17 cellular contexts compared by ENCODE assay signal in the genomic region with DNA sequence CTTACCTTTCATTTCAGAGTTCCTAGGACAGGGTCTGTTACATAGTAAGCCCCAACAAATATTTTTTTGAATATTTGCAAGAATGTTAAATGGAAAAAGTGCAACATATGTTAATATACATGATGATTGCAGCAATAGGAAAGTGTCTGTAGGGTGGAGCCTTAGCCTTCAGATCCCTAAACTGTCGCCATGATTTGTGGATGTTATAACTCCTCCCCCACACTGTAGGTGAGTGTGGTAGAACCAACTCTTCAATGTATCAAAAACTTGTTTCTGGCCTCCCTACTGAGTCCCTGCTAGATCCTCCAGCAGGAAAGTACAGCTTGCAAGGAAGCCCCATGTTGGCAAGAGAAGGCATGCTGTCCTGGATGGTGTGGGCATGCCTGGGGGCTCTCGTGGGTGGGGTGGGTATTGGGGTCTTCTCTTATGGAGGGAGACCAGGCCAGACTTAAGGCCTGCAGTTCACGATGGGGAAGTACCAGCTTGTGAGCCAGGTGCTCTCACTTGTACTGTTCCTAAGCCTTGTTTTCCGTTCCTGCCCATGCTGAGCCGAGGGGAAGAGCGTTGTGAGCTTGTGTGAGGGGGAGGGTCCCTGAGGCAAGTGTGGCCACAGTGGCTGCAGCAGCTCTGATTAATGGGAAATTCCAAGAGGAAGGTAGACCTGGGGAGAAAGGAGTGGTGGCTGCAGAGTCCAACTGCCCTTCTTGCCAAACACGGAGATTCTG. TPM values are rescaled to one million over a fixed set of nuclear protein-coding genes. Genes with fewer than 3 reads are reported as not detected.
DNase-seq lines count a peak whose midpoint lies in the region; ATAC-seq, FAIRE-seq and TF ChIP-seq lines count a peak whose summit lies in the region.
"Had no signal": no experiment of that assay in that cellular context is flagged by ENCODE, and none has a peak within 500 bp of the region (broad histone marks: within the 10 kb centered on the region; RNA-seq: fewer than 3 reads in every experiment).

No MANE protein-coding gene starts in this region.

- H3K27ac Mint-ChIP-seq in naive thymus-derived CD8-positive, alpha-beta T cell = no peak overlapping the region
- H3K27ac Mint-ChIP-seq: activated CD8-positive, alpha-beta memory T cell treated with anti-CD3 and anti-CD28 coated beads, Interleukin-2, amount 10 ng/mL, durations not matched to agents 7 days and 5 days; stimulated activated naive B cell treated with anti-CD40 and anti-IgM and Interleukin-4, amounts not matched to agents 10 μg/mL and 1 μg/mL and 100 μg/mL, for 72 hours; T-helper 2 cell treated with Interferon-gamma antibody and Interleukin-4, amounts not matched to agents 5 μg/mL and 100 μg/mL, for 36 hours; type B pancreatic cell had no signal

- peaks cover 0 to 43% of the 10 kb centered on the region in 2 donors for H3K4me1 ChIP-seq in right atrium auricular region
- H3K4me1 ChIP-seq in adrenal gland (replicated peaks in 1 of 2) = peaks cover 27 to 32% of the 10 kb centered on the region in 2 donors
- H3K4me1 ChIP-seq in keratinocyte (ENCODE audit: control insufficient read depth, extremely low read depth, insufficient read depth, low read length) = peaks cover 38% of the 10 kb centered on the region
- peaks cover 2% of the 10 kb centered on the region for H3K4me1 ChIP-seq in suprapubic skin

- no peaks in the 10 kb centered on the region for H3K9me1 ChIP-seq in keratinocyte (ENCODE audit: control insufficient read depth, extremely low read depth, insufficient read depth, low read length)

- H3K79me2 ChIP-seq in keratinocyte (ENCODE audit: control insufficient read depth, insufficient read depth, low read length) = peaks cover 3% of the 10 kb centered on the region
- H3K79me2 ChIP-seq: hepatocyte had no signal

- no peaks in the 10 kb centered on the region for H3K4me1 Mint-ChIP-seq in naive thymus-derived CD8-positive, alpha-beta T cell
- H3K4me1 Mint-ChIP-seq: activated CD8-positive, alpha-beta memory T cell treated with anti-CD3 and anti-CD28 coated beads, Interleukin-2, amount 10 ng/mL, durations not matched to agents 7 days and 5 days had no signal

- H3K36me3 ChIP-seq in right atrium auricular region (no peaks in the 10 kb centered on the region), adrenal gland (replicated peaks in 1 of 2) (no peaks in the 10 kb centered on the region), keratinocyte (ENCODE audit: control insufficient read depth in 2 of 2, extremely low read depth in 1 of 2, insufficient read depth in 2 of 2, low read length in 2 of 2) (no peaks in the 10 kb centered on the region), suprapubic skin (no peaks in the 10 kb centered on the region)

- no peak overlapping the region for H3K4me3 Mint-ChIP-seq in naive thymus-derived CD8-positive, alpha-beta T cell
- H3K4me3 Mint-ChIP-seq: activated CD8-positive, alpha-beta memory T cell treated with anti-CD3 and anti-CD28 coated beads, Interleukin-2, amount 10 ng/mL, durations not matched to agents 7 days and 5 days; stimulated activated naive B cell treated with anti-CD40 and anti-IgM and Interleukin-4, amounts not matched to agents 10 μg/mL and 1 μg/mL and 100 μg/mL, for 72 hours; T-helper 2 cell treated with Interferon-gamma antibody and Interleukin-4, amounts not matched to agents 5 μg/mL and 100 μg/mL, for 36 hours; type B pancreatic cell had no signal

- H2AFZ ChIP-seq in keratinocyte (ENCODE audit: control insufficient read depth, low read length) = peak overlapping the region; percentile 67
- H2AFZ ChIP-seq: hepatocyte had no signal

- intact Hi-C loops in Right ventricle myocardium superior (cut with DNase I) (no loop called here), adrenal gland (cut with DNase I) (no loop called here)

- no peaks in the 10 kb centered on the region for H4K20me1 ChIP-seq in keratinocyte (ENCODE audit: control insufficient read depth, extremely low read depth, insufficient read depth, low read length)

- H3K27ac ChIP-seq in right atrium auricular region (peak overlapping the region; percentile 6 to 48), adrenal gland (peak overlapping the region in 4 of 5 donors; percentile 33 to 92 (median 77)), keratinocyte (ENCODE audit: control insufficient read depth, insufficient read depth, low read length) (peak overlapping the region; percentile 82), suprapubic skin (no peak overlapping the region)
- H3K27ac ChIP-seq: hepatocyte had no signal

- no peaks in the 10 kb centered on the region for H3K9me3 Mint-ChIP-seq in naive thymus-derived CD8-positive, alpha-beta T cell
- H3K9me3 Mint-ChIP-seq: stimulated activated naive B cell treated with anti-CD40 and anti-IgM and Interleukin-4, amounts not matched to agents 10 μg/mL and 1 μg/mL and 100 μg/mL, for 72 hours; T-helper 2 cell treated with Interferon-gamma antibody and Interleukin-4, amounts not matched to agents 5 μg/mL and 100 μg/mL, for 36 hours; type B pancreatic cell had no signal

- H3K4me3 ChIP-seq in right atrium auricular region (no peak overlapping the region), adrenal gland (no peak overlapping the region), keratinocyte (ENCODE audit: control insufficient read depth in 2 of 3, extremely low read depth in 1 of 3, insufficient read depth in 2 of 3, low read depth in 1 of 3, low read length in 3 of 3) (peak overlapping the region in 1 of 3 experiments; percentile 34), suprapubic skin (no peak overlapping the region)
- H3K4me3 ChIP-seq: hepatocyte had no signal

- H3K9me3 ChIP-seq in right atrium auricular region (no peaks in the 10 kb centered on the region), adrenal gland (replicated peaks in 1 of 3) (no peaks in the 10 kb centered on the region), keratinocyte (ENCODE audit: control insufficient read depth, low read depth, low read length) (no peaks in the 10 kb centered on the region), suprapubic skin (no peaks in the 10 kb centered on the region)

- dilution Hi-C loops in keratinocyte (cut with MboI; ENCODE audit: extremely low pct_ligation_motif_present, low sequenced_read_pairs) = no loop called here

- H3K4me2 ChIP-seq in keratinocyte (ENCODE audit: control insufficient read depth, extremely low read depth, insufficient read depth, low read depth, low read length) = peak overlapping the region; percentile 70

- no peak for FAIRE-seq in keratinocyte (lab: Jason Lieb, UNC)

- H3K36me3 Mint-ChIP-seq in naive thymus-derived CD8-positive, alpha-beta T cell = no peaks in the 10 kb centered on the region
- H3K36me3 Mint-ChIP-seq: activated CD8-positive, alpha-beta memory T cell treated with anti-CD3 and anti-CD28 coated beads, Interleukin-2, amount 10 ng/mL, durations not matched to agents 7 days and 5 days; stimulated activated naive B cell treated with anti-CD40 and anti-IgM and Interleukin-4, amounts not matched to agents 10 μg/mL and 1 μg/mL and 100 μg/mL, for 72 hours; type B pancreatic cell had no signal

- no peak for ATAC-seq in Right ventricle myocardium superior (ENCODE audit: poor library complexity)
- no peak for ATAC-seq in GM18519 (IDR thresholded peaks at IDR 0.05; ENCODE audit: low FRiP score, unreplicated experiment)
- ATAC-seq in naive thymus-derived CD8-positive, alpha-beta T cell = no peak
- ATAC-seq: activated CD8-positive, alpha-beta memory T cell treated with anti-CD3 and anti-CD28 coated beads, Interleukin-2, amount 10 ng/mL, durations not matched to agents 7 days and 5 days; stimulated activated naive B cell treated with anti-CD40 and anti-IgM and Interleukin-4, amounts not matched to agents 10 μg/mL and 1 μg/mL and 100 μg/mL, for 72 hours had no signal

- TF ChIP-seq CTCF in right atrium auricular region (IDR thresholded peaks at IDR 0.05) = no peak
- no peak for TF ChIP-seq CTCF in adrenal gland (IDR thresholded peaks at IDR 0.05)
- no peak for TF ChIP-seq CTCF in keratinocyte (optimal IDR thresholded peaks at IDR 0.05 in 1 of 3, IDR thresholded peaks at IDR 0.05 in 1 of 3, conservative IDR thresholded peaks at IDR 0.05 in 1 of 3; ENCODE audit: extremely low read depth in 1 of 3, insufficient read depth in 2 of 3, low read length in 3 of 3)
- TF ChIP-seq CTCF in suprapubic skin (IDR thresholded peaks at IDR 0.05) = no peak

- H3K27me3 Mint-ChIP-seq in naive thymus-derived CD8-positive, alpha-beta T cell = peaks cover 23 to 86% (median 31%) of the 10 kb centered on the region in 5 donors

- no peak for TF ChIP-seq EP300 in suprapubic skin (IDR thresholded peaks at IDR 0.05)

- POLR2A ChIA-PET in naive thymus-derived CD8-positive, alpha-beta T cell (lab: Charles Lee) = no interaction called here

- TF ChIP-seq POLR2A in adrenal gland (IDR thresholded peaks at IDR 0.05) (no peak), suprapubic skin (IDR thresholded peaks at IDR 0.05) (no peak)

- H3K9ac ChIP-seq in keratinocyte (ENCODE audit: control insufficient read depth, extremely low read depth, insufficient read depth, low read length) = peak overlapping the region; percentile 53

- WGBS in adrenal gland, 4 donors = 53 to 65% (median 54%) methylated on average over 6 to 7 of the region's 7 CpGs
- WGBS in suprapubic skin = 80% methylated on average over 7 of the region's 7 CpGs

- H3K27me3 ChIP-seq in right atrium auricular region (no peaks in the 10 kb centered on the region), adrenal gland (no peaks in the 10 kb centered on the region), keratinocyte (ENCODE audit: control insufficient read depth, extremely low read depth, insufficient read depth, low read length) (no peaks in the 10 kb centered on the region), suprapubic skin (peaks cover 13% of the 10 kb centered on the region)

- DNase-seq in right atrium auricular region (ENCODE audit: low spot score) (no peak), Right ventricle myocardium superior (no peak), adrenal gland (peak in 1 of 7 donors; percentile 47), keratinocyte (ENCODE audit: low read depth, low spot score) (no peak), suprapubic skin (ENCODE audit: low spot score in 2 of 2) (no peak), mucosa of gallbladder (ENCODE audit: low spot score) (no peak)
- no peak for DNase-seq in naive thymus-derived CD8-positive, alpha-beta T cell
- DNase-seq: activated effector memory CD4-positive, alpha-beta T cell treated with anti-CD3 and anti-CD28 coated beads, Interleukin-2, amount 50 U/mL, for 16 hours; NCI-H187; NCI-H446; NK-92 treated with Interleukin-12 subunit alpha and Interleukin-12 subunit beta, amount 100 ng/mL, for 24 hours; stimulated activated naive B cell treated with anti-CD40 and anti-IgM and Interleukin-4, amounts not matched to agents 10 μg/mL and 1 μg/mL and 100 μg/mL, for 72 hours had no signal

RNA-seq across cellular contexts. Expression of a gene that starts 11.4 kb away (rescaled TPM):
- 100 to 1,000 TPM in 1 of 2 donors, 10 to 100 TPM in 1; 66.0 to 114 TPM for total RNA-seq in right atrium auricular region
- 317 TPM for total RNA-seq in Right ventricle myocardium superior
- total RNA-seq in adrenal gland = 10 to 100 TPM; 35.5 to 84.6 (median 46.8) TPM
- polyA plus RNA-seq in adrenal gland = 10 to 100 TPM; 55.3 to 87.9 (median 68.7) TPM
- polyA plus RNA-seq in keratinocyte = 6.9 to 13.1 TPM (median 7.7 TPM) in 3 replicates
- 2.0 TPM for polyA plus RNA-seq in keratinocyte (2011; ENCODE audit: low read depth)
- 7.4 and 7.7 TPM in 2 replicates for polyA plus RNA-seq in keratinocyte (2011; cell fraction: cytosol; rRNA removed)
- polyA plus RNA-seq in keratinocyte (2011; cell fraction: nucleus; rRNA removed) = 19.6 and 21.9 TPM in 2 replicates
- 1.7 and 10.2 TPM in 2 replicates for polyA plus RNA-seq in keratinocyte (2012; ENCODE audit: low replicate concordance)
- 6.4 to 13.6 TPM (median 8.6 TPM) in 3 replicates for polyA minus RNA-seq in keratinocyte
- polyA minus RNA-seq in keratinocyte (2011; cell fraction: cytosol; rRNA and poly(A)+ RNA removed) = 4.6 TPM
- polyA minus RNA-seq in keratinocyte (2011; cell fraction: nucleus; rRNA and poly(A)+ RNA removed) = 12.5 and 22.2 TPM in 2 replicates
- 10 to 100 TPM in 3 of 4 donors, 1 to 10 TPM in 1; 5.8 to 18.7 (median 15.5) TPM for total RNA-seq in suprapubic skin
- total RNA-seq in mucosa of gallbladder = 24.9 TPM
- total RNA-seq in naive thymus-derived CD8-positive, alpha-beta T cell = not detected
- not detected for polyA plus RNA-seq in naive thymus-derived CD8-positive, alpha-beta T cell
- total RNA-seq: activated CD8-positive, alpha-beta memory T cell treated with anti-CD3 and anti-CD28 coated beads, Interleukin-2, amount 10 ng/mL, durations not matched to agents 7 days and 5 days had no signal

Comparison
In these comparisons a context has a peak if more than half of its experiments do, and no peak if none do; other contexts are left out.
1. RNA of a gene that starts 11.4 kb away (total RNA-seq): 317 TPM in Right ventricle myocardium superior (single experiment), 66.0 to 114 TPM in right atrium auricular region, 35.5 to 84.6 TPM in adrenal gland, 24.9 TPM in mucosa of gallbladder (single experiment) and 5.8 to 18.7 TPM in suprapubic skin; not detected in naive thymus-derived CD8-positive, alpha-beta T cell; every median in the first group is over 4 times any median in the second.